In genomic region chr4:104859601-104860000, GRCh38 we compare ENCODE assay signal across 23 cellular contexts.
DNase-seq lines count a peak whose midpoint lies in the region; ATAC-seq and TF ChIP-seq lines count a peak whose summit lies in the region.
"Had no signal": no experiment of that assay in that cellular context is flagged by ENCODE, and none has a peak within 500 bp of the region (broad histone marks: within the 10 kb centered on the region; RNA-seq: fewer than 3 reads in every experiment).

No MANE protein-coding gene starts in this region.

- H2BK12ac ChIP-seq in mesenchymal stem cell (ENCODE audit: low read length in 2 of 2), result no peak overlapping the region

- H3K9ac ChIP-seq in mesenchymal stem cell (ENCODE audit: low read length), result no peak overlapping the region

- H3K27ac ChIP-seq in heart right ventricle, result peak overlapping the region in 1 of 10 donors; percentile 9
- no peak overlapping the region for H3K27ac ChIP-seq in mesenchymal stem cell (ENCODE audit: low read length, poor library complexity, severe bottlenecking)
- H3K27ac ChIP-seq: PC-9, right lobe of liver, SJSA1 had no signal

- H3K9me3 ChIP-seq in heart right ventricle, result peaks cover 0 to 11% (median 0%) of the 10 kb centered on the region in 11 donors
- peaks cover under 1% of the 10 kb centered on the region for H3K9me3 ChIP-seq in mesenchymal stem cell (ENCODE audit: control insufficient read depth, low read length)
- H3K9me3 ChIP-seq: Caco-2, mucosa of descending colon, right lobe of liver, SJSA1 had no signal

- POLR2A ChIA-PET in WTC11 (lab: Charles Lee), result interaction anchor here (0.6 kb wide), 1 partner anchor 442 kb away, joined by 3 read pairs; no protein-coding TSS in a partner anchor

- H3K4me1 ChIP-seq in heart right ventricle (no peaks in the 10 kb centered on the region), mesenchymal stem cell (ENCODE audit: control insufficient read depth, insufficient read depth, low read depth, low read length) (no peaks in the 10 kb centered on the region)
- H3K4me1 ChIP-seq: Caco-2, right lobe of liver, SJSA1 had no signal

- no peaks in the 10 kb centered on the region for H3K79me1 ChIP-seq in mesenchymal stem cell (replicated peaks; ENCODE audit: low read length, poor library complexity, severe bottlenecking)

- H3K18ac ChIP-seq in mesenchymal stem cell (ENCODE audit: low read depth in 1 of 2, low read length in 2 of 2), result peak overlapping the region in 1 of 2 experiments; percentile 52

- H3K36me3 Mint-ChIP-seq in WTC11, result peaks cover 10% of the 10 kb centered on the region
- H3K36me3 Mint-ChIP-seq in stimulated activated effector memory CD8-positive, alpha-beta T cell treated with anti-CD3 and anti-CD28 coated beads, Interleukin-12 subunit alpha, Interleukin-12 subunit beta, amount 100 ng/mL, for 72 hours, result no peaks in the 10 kb centered on the region

- H3K36me3 ChIP-seq in heart right ventricle, result no peaks in the 10 kb centered on the region
- no peaks in the 10 kb centered on the region for H3K36me3 ChIP-seq in mesenchymal stem cell (ENCODE audit: control insufficient read depth in 1 of 2, insufficient read depth in 2 of 2, low read depth in 1 of 2, low read length in 2 of 2)
- H3K36me3 ChIP-seq: right lobe of liver, SJSA1 had no signal

- H2BK15ac ChIP-seq in mesenchymal stem cell (ENCODE audit: low read depth, poor library complexity, severe bottlenecking), result no peak overlapping the region

- intact Hi-C loops in heart right ventricle (cut with DNase I), result loop anchor here in 5 of 10 donors (10.0 kb wide), 2 partner anchors 165 to 795 kb away; no protein-coding TSS in a partner anchor

- peak overlapping the region; percentile 16 for H3K4me2 ChIP-seq in mesenchymal stem cell (ENCODE audit: low read length, poor library complexity, severe bottlenecking)
- H3K4me2 ChIP-seq: PC-9 had no signal

- no peak overlapping the region for H3K27ac Mint-ChIP-seq in WTC11
- no peak overlapping the region for H3K27ac Mint-ChIP-seq in stimulated activated effector memory CD8-positive, alpha-beta T cell treated with anti-CD3 and anti-CD28 coated beads, Interleukin-12 subunit alpha, Interleukin-12 subunit beta, amount 100 ng/mL, for 72 hours
- H3K27ac Mint-ChIP-seq: activated CD4-positive, alpha-beta memory T cell treated with anti-CD3 and anti-CD28 coated beads, Interleukin-2, amount 10 ng/mL, durations not matched to agents 7 days and 5 days; activated naive CD4-positive, alpha-beta T cell treated with anti-CD3 and anti-CD28 coated beads for 36 hours; HFFc6; stimulated activated naive CD8-positive, alpha-beta T cell treated with anti-CD3 and anti-CD28 coated beads, Interleukin-15, Interleukin-2, amounts not matched to agents 100 ng/mL and 50 ng/mL, for 24 hours; T-helper 2 cell treated with Interferon-gamma antibody and Interleukin-4, amounts not matched to agents 5 μg/mL and 100 μg/mL, for 36 hours had no signal

- no peaks in the 10 kb centered on the region for H3K27me3 Mint-ChIP-seq in WTC11 (ENCODE audit: low read depth)

- no peak overlapping the region for H2AK5ac ChIP-seq in mesenchymal stem cell (ENCODE audit: low read length, severe bottlenecking)

- 18 to 38% methylated on average over 8 of the region's 8 CpGs for WGBS in heart right ventricle, 2 donors
- 55% methylated on average over 8 of the region's 8 CpGs for WGBS in mesenchymal stem cell

- H3K4me3 ChIP-seq in heart right ventricle (peak overlapping the region in 7 of 10 donors; percentile 10 to 39 (median 27)), mesenchymal stem cell (ENCODE audit: insufficient read depth in 1 of 2, low read depth in 1 of 2, low read length in 2 of 2) (no peak overlapping the region)
- H3K4me3 ChIP-seq: mucosa of descending colon, PC-9, right lobe of liver, SJSA1 had no signal

- no peak overlapping the region for H3K4ac ChIP-seq in mesenchymal stem cell (ENCODE audit: low read depth in 1 of 2, low read length in 2 of 2)

- H3K27me3 ChIP-seq in heart right ventricle, result peaks cover 0 to 3% (median 0%) of the 10 kb centered on the region in 7 donors
- H3K27me3 ChIP-seq in mesenchymal stem cell (ENCODE audit: control insufficient read depth in 1 of 2, insufficient read depth in 1 of 2, low read length in 2 of 2), result peaks cover 3 to 5% of the 10 kb centered on the region in 2 experiments
- H3K27me3 ChIP-seq: right lobe of liver, SJSA1 had no signal

- H3K4me1 Mint-ChIP-seq in WTC11, result peaks cover 12% of the 10 kb centered on the region
- no peaks in the 10 kb centered on the region for H3K4me1 Mint-ChIP-seq in stimulated activated effector memory CD8-positive, alpha-beta T cell treated with anti-CD3 and anti-CD28 coated beads, Interleukin-12 subunit alpha, Interleukin-12 subunit beta, amount 100 ng/mL, for 72 hours
- H3K4me1 Mint-ChIP-seq: activated CD4-positive, alpha-beta memory T cell treated with anti-CD3 and anti-CD28 coated beads, Interleukin-2, amount 10 ng/mL, durations not matched to agents 7 days and 5 days had no signal

- peaks cover 12% of the 10 kb centered on the region for H3K9me3 Mint-ChIP-seq in WTC11
- H3K9me3 Mint-ChIP-seq in stimulated activated effector memory CD8-positive, alpha-beta T cell treated with anti-CD3 and anti-CD28 coated beads, Interleukin-12 subunit alpha, Interleukin-12 subunit beta, amount 100 ng/mL, for 72 hours, result no peaks in the 10 kb centered on the region
- H3K9me3 Mint-ChIP-seq: activated CD4-positive, alpha-beta memory T cell treated with anti-CD3 and anti-CD28 coated beads, Interleukin-2, amount 10 ng/mL, durations not matched to agents 7 days and 5 days; activated naive CD4-positive, alpha-beta T cell treated with anti-CD3 and anti-CD28 coated beads for 36 hours; activated T-cell treated with anti-CD3 and anti-CD28 coated beads, Interleukin-2, amount 50 U/mL, for 4 hours; stimulated activated naive CD8-positive, alpha-beta T cell treated with anti-CD3 and anti-CD28 coated beads, Interleukin-15, Interleukin-2, amounts not matched to agents 100 ng/mL and 50 ng/mL, for 24 hours; T-helper 2 cell treated with Interferon-gamma antibody and Interleukin-4, amounts not matched to agents 5 μg/mL and 100 μg/mL, for 36 hours had no signal

- no peak overlapping the region for H4K8ac ChIP-seq in mesenchymal stem cell (ENCODE audit: low read length)

- H3K4me3 Mint-ChIP-seq in WTC11, result 0 out of 2 replicates have a peak overlapping the region, but pooled peaks have one; percentile 1
- no peak overlapping the region for H3K4me3 Mint-ChIP-seq in stimulated activated effector memory CD8-positive, alpha-beta T cell treated with anti-CD3 and anti-CD28 coated beads, Interleukin-12 subunit alpha, Interleukin-12 subunit beta, amount 100 ng/mL, for 72 hours
- H3K4me3 Mint-ChIP-seq: activated CD4-positive, alpha-beta memory T cell treated with anti-CD3 and anti-CD28 coated beads, Interleukin-2, amount 10 ng/mL, durations not matched to agents 7 days and 5 days; activated naive CD4-positive, alpha-beta T cell treated with anti-CD3 and anti-CD28 coated beads for 36 hours; activated T-cell treated with anti-CD3 and anti-CD28 coated beads, Interleukin-2, amount 50 U/mL, for 4 hours; HFFc6; stimulated activated naive CD8-positive, alpha-beta T cell treated with anti-CD3 and anti-CD28 coated beads, Interleukin-15, Interleukin-2, amounts not matched to agents 100 ng/mL and 50 ng/mL, for 24 hours; T-helper 2 cell treated with Interferon-gamma antibody and Interleukin-4, amounts not matched to agents 5 μg/mL and 100 μg/mL, for 36 hours had no signal

- no peak overlapping the region for H3K23ac ChIP-seq in mesenchymal stem cell (ENCODE audit: low read length in 2 of 2)

- H2AFZ ChIP-seq in mesenchymal stem cell (ENCODE audit: low read depth, low read length), result no peak overlapping the region
- H2AFZ ChIP-seq: PC-9 had no signal

- CTCF ChIA-PET in WTC11 (lab: Charles Lee), result interaction anchor here (0.7 to 1.0 kb wide), 4 partner anchors 16 to 529 kb away, joined by 3 to 5 read pairs (median 3); no protein-coding TSS in a partner anchor

- H2BK5ac ChIP-seq in mesenchymal stem cell (ENCODE audit: low read depth, low read length, poor library complexity, severe bottlenecking), result no peak overlapping the region

- DNase-seq in WTC11 (ENCODE audit: low spot score), result no peak
- no peak for DNase-seq in heart right ventricle
- DNase-seq in mesenchymal stem cell, result no peak
- DNase-seq in superior temporal gyrus (ENCODE audit: extremely low spot score), result peak; percentile 29
- DNase-seq in COR-L47 (lab: John Stamatoyannopoulos, UW), result no peak
- no peak for DNase-seq in stimulated activated naive CD4-positive, alpha-beta T cell treated with Interleukin-2 at 50 U/mL for 16 hours (lab: John Stamatoyannopoulos, UW)
- DNase-seq in stimulated activated effector memory CD8-positive, alpha-beta T cell treated with anti-CD3 and anti-CD28 coated beads, Interleukin-12 subunit alpha, Interleukin-12 subunit beta, amount 100 ng/mL, for 72 hours (ENCODE audit: low spot score in 2 of 2), result no peak
- DNase-seq: activated CD4-positive, alpha-beta memory T cell treated with anti-CD3 and anti-CD28 coated beads, Interleukin-2, amount 10 ng/mL, durations not matched to agents 7 days and 5 days; activated CD4-positive, CD25-positive, alpha-beta regulatory T cell; activated naive CD4-positive, alpha-beta T cell treated with anti-CD3 and anti-CD28 coated beads for 36 hours; activated T-cell treated with anti-CD3 and anti-CD28 coated beads, Interleukin-2, amount 50 U/mL, for 4 hours; AML-193; Caco-2; HFFc6; kidney glomerular epithelial cell; mucosa of descending colon; NCI-H526; PC-9; right lobe of liver had no signal

- no peak overlapping the region for H3K14ac ChIP-seq in mesenchymal stem cell (ENCODE audit: low read length in 2 of 2)

- TF ChIP-seq CTCF in WTC11 (IDR thresholded peaks at IDR 0.05), result no peak
- no peak for TF ChIP-seq CTCF in heart right ventricle (IDR thresholded peaks at IDR 0.05)

- ATAC-seq in WTC11, result peak; percentile 73
- ATAC-seq in heart right ventricle, result peak in 4 of 8 donors; percentile 33 to 72 (median 44)
- ATAC-seq in stimulated activated effector memory CD8-positive, alpha-beta T cell treated with anti-CD3 and anti-CD28 coated beads, Interleukin-12 subunit alpha, Interleukin-12 subunit beta, amount 100 ng/mL, for 72 hours, result no peak
- no peak for ATAC-seq in GM18907 (IDR thresholded peaks at IDR 0.05; ENCODE audit: unreplicated experiment)
- ATAC-seq: activated T-cell treated with anti-CD3 and anti-CD28 coated beads, Interleukin-2, amount 50 U/mL, for 4 hours; mucosa of descending colon had no signal

- H2BK120ac ChIP-seq in mesenchymal stem cell (ENCODE audit: low read depth, low read length), result no peak overlapping the region

- no peak overlapping the region for H4K91ac ChIP-seq in mesenchymal stem cell (ENCODE audit: low read length)

TF ChIP-seq in WTC11, 78 proteins besides CTCF, POLR2A, EP300 and RAD21 (continues in another document):
- no peak for TF ChIP-seq E2F1 (CRISPR knock-in tag; IDR thresholded peaks at IDR 0.05)

Comparison
In these comparisons a context has a peak if more than half of its experiments do, and no peak if none do; other contexts are left out.
1. H3K4me3 ChIP-seq: peak in heart right ventricle (7 of 10); none in mesenchymal stem cell (0 of 2).